Comparison of ENCODE assay signal across 15 cellular contexts in the genomic region with DNA sequence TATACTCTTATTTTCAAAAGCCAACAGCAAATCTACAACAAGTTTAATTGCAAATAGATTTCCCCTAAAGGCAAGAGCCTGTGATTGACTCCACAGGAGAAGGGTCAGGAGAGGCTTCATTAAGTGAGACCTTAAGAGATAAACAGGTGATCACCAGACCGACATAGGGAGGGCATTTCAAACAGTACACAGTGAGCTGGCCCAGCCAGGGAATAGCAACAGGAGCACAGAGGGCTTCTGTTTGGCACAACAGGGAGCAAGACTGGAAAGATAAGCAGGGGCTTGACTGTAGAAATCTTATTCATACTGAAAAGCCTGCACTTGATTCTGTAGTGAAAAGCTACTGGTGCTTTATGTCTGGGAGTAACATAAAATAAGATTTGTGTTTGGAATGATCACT. TPM values are rescaled to one million over a fixed set of nuclear protein-coding genes. Genes with fewer than 3 reads are reported as not detected.
A peak's percentile ranks its signal among the peaks of the same experiment; 100 is the strongest.
DNase-seq lines count a peak whose midpoint lies in the region; TF ChIP-seq lines count a peak whose summit lies in the region.
"Had no signal": no experiment of that assay in that cellular context is flagged by ENCODE, and none has a peak within 500 bp of the region (broad histone marks: within the 10 kb centered on the region; RNA-seq: fewer than 3 reads in every experiment).

No MANE protein-coding gene starts in this region.

- TF ChIP-seq RAD21 in neural cell (conservative IDR thresholded peaks at IDR 0.05): no peak

- H2AFZ ChIP-seq in neural cell (ENCODE audit: low read depth, low read length): no peak overlapping the region

- H3K4me1 ChIP-seq in HEK293 (ENCODE audit: control insufficient read depth, insufficient read depth, low read length): peaks cover 4% of the 10 kb centered on the region; the same call in 1 of the 2 replicates
- H3K4me1 ChIP-seq in endocrine pancreas (ENCODE audit: control insufficient read depth, insufficient read depth, low read length): peaks cover 18% of the 10 kb centered on the region
- H3K4me1 ChIP-seq: Caco-2 had no signal

- peaks cover 82% of the 10 kb centered on the region for H3K79me2 ChIP-seq in neural cell (replicated peaks; ENCODE audit: insufficient read depth, low read length)

- no peak overlapping the region for H3K27ac ChIP-seq in HEK293 (ENCODE audit: extremely low read depth, low read depth, low read length)
- H3K27ac ChIP-seq in neural cell (ENCODE audit: low read length): no peak overlapping the region
- H3K27ac ChIP-seq: C4-2B had no signal

- H3K4me2 ChIP-seq in neural cell (ENCODE audit: low read length): peak overlapping the region; percentile 28

- no peaks in the 10 kb centered on the region for H3K27me3 ChIP-seq in endocrine pancreas (ENCODE audit: control insufficient read depth, insufficient read depth, low read length)
- H3K27me3 ChIP-seq in neural cell (ENCODE audit: insufficient read depth, low read depth, low read length): no peaks in the 10 kb centered on the region

- H3K9me2 ChIP-seq in neural cell (ENCODE audit: insufficient read depth, low read length): no peaks in the 10 kb centered on the region

- TF ChIP-seq EP300 in neural cell (conservative IDR thresholded peaks at IDR 0.05; ENCODE audit: poor library complexity, severe bottlenecking): no peak

- H3F3A ChIP-seq in neural cell (ENCODE audit: insufficient read depth, low read length, poor library complexity, severe bottlenecking): peaks cover 3% of the 10 kb centered on the region

- H3K36me3 ChIP-seq in HEK293 (ENCODE audit: control insufficient read depth in 2 of 2, insufficient read depth in 1 of 2, low read length in 2 of 2) (peaks cover 0 to 10% of the 10 kb centered on the region in 2 experiments; a peak in 1 of 3 replicates), endocrine pancreas (ENCODE audit: control insufficient read depth, insufficient read depth, low read length) (peaks cover 6% of the 10 kb centered on the region), neural cell (ENCODE audit: insufficient read depth, low read length) (no peaks in the 10 kb centered on the region)

- peaks cover 11% of the 10 kb centered on the region for H4K20me1 ChIP-seq in neural cell (ENCODE audit: insufficient read depth)

- H3K9ac ChIP-seq in endocrine pancreas (ENCODE audit: control insufficient read depth, insufficient read depth, low read length) (no peak overlapping the region), neural cell (ENCODE audit: low read length) (no peak overlapping the region)

- TF ChIP-seq CTCF in HEK293 (tag by site-specific recombination; IDR thresholded peaks at IDR 0.05) (no peak), neural cell (IDR thresholded peaks at IDR 0.05; ENCODE audit: poor library complexity, severe bottlenecking) (no peak)

- DNase-seq in NCI-H146 treated with DMSO at 0.1 percent for 48 hours (lab: John Stamatoyannopoulos, UW; ENCODE audit: unreplicated experiment) (peak; percentile 55), epidermal melanocyte (ENCODE audit: insufficient read length, low spot score) (no peak), NCI-H510A (lab: John Stamatoyannopoulos, UW) (no peak), hypothalamus (lab: John Stamatoyannopoulos, UW) (no peak)
- DNase-seq: ACHN; Caco-2; CD4-positive, alpha-beta T cell; GDM1; H9 had no signal

- CTCF ChIA-PET in HEK293 (lab: Yijun Ruan, JAX): no interaction called here

- no peak overlapping the region for H3K4me3 ChIP-seq in HEK293 (ENCODE audit: low read depth, low read length)
- peak overlapping the region; percentile 12 for H3K4me3 ChIP-seq in endocrine pancreas (ENCODE audit: control insufficient read depth, insufficient read depth, low read length)
- peak overlapping the region; percentile 71 for H3K4me3 ChIP-seq in neural cell (ENCODE audit: low read length)

- POLR2A ChIA-PET in HEK293 (lab: Yijun Ruan, JAX): no interaction called here

- H3K9me3 ChIP-seq in HEK293 (ENCODE audit: control insufficient read depth, insufficient read depth, low read depth, low read length) (no peaks in the 10 kb centered on the region), endocrine pancreas (ENCODE audit: control insufficient read depth, low read length) (no peaks in the 10 kb centered on the region), neural cell (ENCODE audit: low read length) (no peaks in the 10 kb centered on the region)
- H3K9me3 ChIP-seq: Caco-2 had no signal

TF ChIP-seq in HEK293, 187 proteins besides CTCF, POLR2A, EP300 and RAD21 (continues in another document):
- TF ChIP-seq, protein P1, sequence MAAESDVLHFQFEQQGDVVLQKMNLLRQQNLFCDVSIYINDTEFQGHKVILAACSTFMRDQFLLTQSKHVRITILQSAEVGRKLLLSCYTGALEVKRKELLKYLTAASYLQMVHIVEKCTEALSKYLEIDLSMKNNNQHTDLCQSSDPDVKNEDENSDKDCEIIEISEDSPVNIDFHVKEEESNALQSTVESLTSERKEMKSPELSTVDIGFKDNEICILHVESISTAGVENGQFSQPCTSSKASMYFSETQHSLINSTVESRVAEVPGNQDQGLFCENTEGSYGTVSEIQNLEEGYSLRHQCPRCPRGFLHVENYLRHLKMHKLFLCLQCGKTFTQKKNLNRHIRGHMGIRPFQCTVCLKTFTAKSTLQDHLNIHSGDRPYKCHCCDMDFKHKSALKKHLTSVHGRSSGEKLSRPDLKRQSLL (tag by site-specific recombination; IDR thresholded peaks at IDR 0.05): no peak
- TF ChIP-seq, protein P2, sequence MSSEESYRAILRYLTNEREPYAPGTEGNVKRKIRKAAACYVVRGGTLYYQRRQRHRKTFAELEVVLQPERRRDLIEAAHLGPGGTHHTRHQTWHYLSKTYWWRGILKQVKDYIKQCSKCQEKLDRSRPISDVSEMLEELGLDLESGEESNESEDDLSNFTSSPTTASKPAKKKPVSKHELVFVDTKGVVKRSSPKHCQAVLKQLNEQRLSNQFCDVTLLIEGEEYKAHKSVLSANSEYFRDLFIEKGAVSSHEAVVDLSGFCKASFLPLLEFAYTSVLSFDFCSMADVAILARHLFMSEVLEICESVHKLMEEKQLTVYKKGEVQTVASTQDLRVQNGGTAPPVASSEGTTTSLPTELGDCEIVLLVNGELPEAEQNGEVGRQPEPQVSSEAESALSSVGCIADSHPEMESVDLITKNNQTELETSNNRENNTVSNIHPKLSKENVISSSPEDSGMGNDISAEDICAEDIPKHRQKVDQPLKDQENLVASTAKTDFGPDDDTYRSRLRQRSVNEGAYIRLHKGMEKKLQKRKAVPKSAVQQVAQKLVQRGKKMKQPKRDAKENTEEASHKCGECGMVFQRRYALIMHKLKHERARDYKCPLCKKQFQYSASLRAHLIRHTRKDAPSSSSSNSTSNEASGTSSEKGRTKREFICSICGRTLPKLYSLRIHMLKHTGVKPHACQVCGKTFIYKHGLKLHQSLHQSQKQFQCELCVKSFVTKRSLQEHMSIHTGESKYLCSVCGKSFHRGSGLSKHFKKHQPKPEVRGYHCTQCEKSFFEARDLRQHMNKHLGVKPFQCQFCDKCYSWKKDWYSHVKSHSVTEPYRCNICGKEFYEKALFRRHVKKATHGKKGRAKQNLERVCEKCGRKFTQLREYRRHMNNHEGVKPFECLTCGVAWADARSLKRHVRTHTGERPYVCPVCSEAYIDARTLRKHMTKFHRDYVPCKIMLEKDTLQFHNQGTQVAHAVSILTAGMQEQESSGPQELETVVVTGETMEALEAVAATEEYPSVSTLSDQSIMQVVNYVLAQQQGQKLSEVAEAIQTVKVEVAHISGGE (tag by site-specific recombination; conservative IDR thresholded peaks at IDR 0.05; ENCODE audit: low read depth): no peak

TF ChIP-seq in neural cell, 6 proteins besides CTCF, POLR2A, EP300 and RAD21:
- TF ChIP-seq MXI1 (conservative IDR thresholded peaks at IDR 0.05; ENCODE audit: poor library complexity, severe bottlenecking): no peak

RNA-seq across cellular contexts. Expression of a gene that starts 3.9 kb away (rescaled TPM):
- 360 and 414 TPM in 2 replicates for polyA plus RNA-seq in neural cell
- 608 and 652 TPM in 2 replicates for polyA minus RNA-seq in neural cell

RNA-seq across cellular contexts. Expression of a gene that starts 37.3 kb away (rescaled TPM):
- 11.3 and 13.1 TPM in 2 replicates for polyA plus RNA-seq in neural cell
- 19.7 and 23.8 TPM in 2 replicates for polyA minus RNA-seq in neural cell

RNA-seq across cellular contexts. Expression of a gene that starts 59.3 kb away (rescaled TPM):
- polyA plus RNA-seq in neural cell: not detected in 2 replicates
- not detected in 2 replicates for polyA minus RNA-seq in neural cell
- polyA plus RNA-seq: H1, HepG2 had no signal
